ENCODE assay signal across 8 cellular contexts in genomic region chr15:89177633-89178306, GRCh38. TPM values are rescaled to one million over a fixed set of nuclear protein-coding genes. Genes with fewer than 3 reads are reported as not detected.
DNase-seq lines count a peak whose midpoint lies in the region; TF ChIP-seq lines count a peak whose summit lies in the region.

No MANE protein-coding gene starts in this region.

- no peak overlapping the region for H3K4me3 ChIP-seq in lower leg skin (ENCODE audit: low read depth, poor library complexity, severe bottlenecking)

- no peak overlapping the region for H3K4me3 Mint-ChIP-seq in activated CD4-positive, alpha-beta T cell treated with anti-CD3 and anti-CD28 coated beads, Interleukin-2, amount 10 ng/mL, durations not matched to agents 7 days and 5 days

- CTCF ChIA-PET in activated CD4-positive, alpha-beta T cell treated with anti-CD3 and anti-CD28 coated beads, Interleukin-2, amount 10 ng/mL, durations not matched to agents 7 days and 5 days (lab: Charles Lee) = interaction anchor here (0.6 to 2.1 kb wide), 31 partner anchors 9 to 613 kb away, joined by 3 to 20 read pairs (median 3); partner anchors contain the start of gene ABHD2

- DNase-seq in activated gamma-delta T cell treated with Interleukin-2 at 50 U/mL for 16 hours = peak; percentile 53
- no peak for DNase-seq in activated gamma-delta T cell (lab: John Stamatoyannopoulos, UW)
- peak; percentile 37 for DNase-seq in NCI-H226
- peak; percentile 80 for DNase-seq in activated CD4-positive, alpha-beta T cell treated with anti-CD3 and anti-CD28 coated beads, Interleukin-2, amount 10 ng/mL, durations not matched to agents 7 days and 5 days
- peak; percentile 49 to 87 for DNase-seq in lower leg skin (ENCODE audit: low spot score in 2 of 2)
- peak; percentile 40 to 65 (median 41) for DNase-seq in stimulated activated CD4-positive, alpha-beta T cell treated with anti-CD3 and anti-CD28 coated beads, TNF-alpha, amount 100 ng/mL, for 48 hours (ENCODE audit: low read depth in 3 of 3)
- no peak for DNase-seq in NCI-H1048 (lab: John Stamatoyannopoulos, UW)

- no peaks in the 10 kb centered on the region for H3K27me3 Mint-ChIP-seq in activated CD4-positive, alpha-beta T cell treated with anti-CD3 and anti-CD28 coated beads, Interleukin-2, amount 10 ng/mL, durations not matched to agents 7 days and 5 days

- H3K9me3 Mint-ChIP-seq in activated CD4-positive, alpha-beta T cell treated with anti-CD3 and anti-CD28 coated beads, Interleukin-2, amount 10 ng/mL, durations not matched to agents 7 days and 5 days = no peaks in the 10 kb centered on the region

- TF ChIP-seq POLR2A in lower leg skin (IDR thresholded peaks at IDR 0.05) = no peak

- 8 to 11% methylated on average over 6 of the region's 6 CpGs for WGBS in lower leg skin, 2 donors

- peaks cover 13% of the 10 kb centered on the region for H3K4me1 Mint-ChIP-seq in activated CD4-positive, alpha-beta T cell treated with anti-CD3 and anti-CD28 coated beads, Interleukin-2, amount 10 ng/mL, durations not matched to agents 7 days and 5 days

- POLR2A ChIA-PET in activated CD4-positive, alpha-beta T cell treated with anti-CD3 and anti-CD28 coated beads, Interleukin-2, amount 10 ng/mL, durations not matched to agents 7 days and 5 days (lab: Charles Lee) = no interaction called here

- TF ChIP-seq CTCF in lower leg skin (IDR thresholded peaks at IDR 0.05) = peak in 1 of 3 donors; percentile 49

- H3K27ac ChIP-seq in cingulate gyrus (ENCODE audit: low read depth, low read length) = peak overlapping the region; percentile 16

- H3K27ac Mint-ChIP-seq in activated CD4-positive, alpha-beta T cell treated with anti-CD3 and anti-CD28 coated beads, Interleukin-2, amount 10 ng/mL, durations not matched to agents 7 days and 5 days = peak overlapping the region; percentile 58

- intact Hi-C loops in lower leg skin (cut with DNase I; ENCODE audit: low total_unique reads) = loop anchor here (5.0 kb wide), 1 partner anchor 275 kb away; no protein-coding TSS in a partner anchor

- peaks cover 16% of the 10 kb centered on the region for H3K36me3 Mint-ChIP-seq in activated CD4-positive, alpha-beta T cell treated with anti-CD3 and anti-CD28 coated beads, Interleukin-2, amount 10 ng/mL, durations not matched to agents 7 days and 5 days (ENCODE audit: low read depth)

RNA-seq across cellular contexts. Expression of gene RLBP1, which starts 43.6 kb away (rescaled TPM):
- not detected for total RNA-seq in activated CD4-positive, alpha-beta T cell treated with anti-CD3 and anti-CD28 coated beads, Interleukin-2, amount 10 ng/mL, durations not matched to agents 7 days and 5 days
- not detected for total RNA-seq in lower leg skin

Comparison
In these comparisons a context has a peak if more than half of its experiments do, and no peak if none do; other contexts are left out.
1. DNase-seq: peak in activated gamma-delta T cell treated with Interleukin-2 at 50 U/mL for 16 hours (single experiment), NCI-H226 (single experiment), activated CD4-positive, alpha-beta T cell treated with anti-CD3 and anti-CD28 coated beads, Interleukin-2, amount 10 ng/mL, durations not matched to agents 7 days and 5 days (single experiment), lower leg skin (2 of 2) and stimulated activated CD4-positive, alpha-beta T cell treated with anti-CD3 and anti-CD28 coated beads, TNF-alpha, amount 100 ng/mL, for 48 hours (3 of 3); none in activated gamma-delta T cell (single experiment) and NCI-H1048 (single experiment).